Comparison of ENCODE assay signal across 1 cellular context in the genomic region with DNA sequence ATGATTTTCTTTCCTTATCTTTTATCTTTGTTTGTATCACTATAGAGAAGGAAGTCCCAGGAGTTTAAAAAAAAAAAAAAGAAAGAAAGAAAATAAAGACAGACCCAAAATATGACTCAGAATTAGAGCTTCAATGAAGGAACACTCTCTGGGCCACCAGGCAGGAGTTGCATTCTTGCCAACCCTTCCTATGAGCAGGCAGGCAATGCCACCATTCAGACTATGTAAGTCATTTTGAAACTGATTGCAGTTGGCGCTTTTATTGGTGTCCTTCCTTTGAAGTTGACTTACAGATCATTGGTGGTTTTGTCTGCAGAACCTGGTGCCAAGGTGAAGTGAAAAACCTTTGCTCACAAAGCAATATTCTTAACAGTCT.
TF ChIP-seq lines count a peak whose summit lies in the region.

No MANE protein-coding gene starts in this region.

TF ChIP-seq in SK-N-SH treated with all-trans-retinoic acid at 6 μM for 48 hours, 23 proteins besides CTCF, POLR2A, EP300 and RAD21 (continued from another document):
- TF ChIP-seq, protein P1, sequence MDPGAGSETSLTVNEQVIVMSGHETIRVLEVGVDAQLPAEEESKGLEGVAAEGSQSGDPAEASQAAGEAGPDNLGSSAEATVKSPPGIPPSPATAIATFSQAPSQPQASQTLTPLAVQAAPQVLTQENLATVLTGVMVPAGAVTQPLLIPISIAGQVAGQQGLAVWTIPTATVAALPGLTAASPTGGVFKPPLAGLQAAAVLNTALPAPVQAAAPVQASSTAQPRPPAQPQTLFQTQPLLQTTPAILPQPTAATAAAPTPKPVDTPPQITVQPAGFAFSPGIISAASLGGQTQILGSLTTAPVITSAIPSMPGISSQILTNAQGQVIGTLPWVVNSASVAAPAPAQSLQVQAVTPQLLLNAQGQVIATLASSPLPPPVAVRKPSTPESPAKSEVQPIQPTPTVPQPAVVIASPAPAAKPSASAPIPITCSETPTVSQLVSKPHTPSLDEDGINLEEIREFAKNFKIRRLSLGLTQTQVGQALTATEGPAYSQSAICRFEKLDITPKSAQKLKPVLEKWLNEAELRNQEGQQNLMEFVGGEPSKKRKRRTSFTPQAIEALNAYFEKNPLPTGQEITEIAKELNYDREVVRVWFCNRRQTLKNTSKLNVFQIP (CRISPR knock-in tag; IDR thresholded peaks at IDR 0.05; ENCODE audit: borderline replicate concordance, low read depth), result no peak
- TF ChIP-seq ISL1 (CRISPR knock-in tag; IDR thresholded peaks at IDR 0.05), result no peak
- TF ChIP-seq ZNF565 (CRISPR knock-in tag; conservative IDR thresholded peaks at IDR 0.05; ENCODE audit: low read depth), result no peak
- no peak for TF ChIP-seq RARB (CRISPR knock-in tag; IDR thresholded peaks at IDR 0.05)
- no peak for TF ChIP-seq BACH2 (CRISPR knock-in tag; IDR thresholded peaks at IDR 0.05; ENCODE audit: borderline replicate concordance)
- no peak for TF ChIP-seq GLIS3 (CRISPR knock-in tag; IDR thresholded peaks at IDR 0.05)
- no peak for TF ChIP-seq TOX (CRISPR knock-in tag; IDR thresholded peaks at IDR 0.05; ENCODE audit: borderline replicate concordance)
- no peak for TF ChIP-seq ZNF70 (CRISPR knock-in tag; IDR thresholded peaks at IDR 0.05)
- no peak for TF ChIP-seq PPARA (CRISPR knock-in tag; IDR thresholded peaks at IDR 0.05; ENCODE audit: borderline replicate concordance)
